Comparison of ENCODE assay signal across 17 cellular contexts in the genomic region with DNA sequence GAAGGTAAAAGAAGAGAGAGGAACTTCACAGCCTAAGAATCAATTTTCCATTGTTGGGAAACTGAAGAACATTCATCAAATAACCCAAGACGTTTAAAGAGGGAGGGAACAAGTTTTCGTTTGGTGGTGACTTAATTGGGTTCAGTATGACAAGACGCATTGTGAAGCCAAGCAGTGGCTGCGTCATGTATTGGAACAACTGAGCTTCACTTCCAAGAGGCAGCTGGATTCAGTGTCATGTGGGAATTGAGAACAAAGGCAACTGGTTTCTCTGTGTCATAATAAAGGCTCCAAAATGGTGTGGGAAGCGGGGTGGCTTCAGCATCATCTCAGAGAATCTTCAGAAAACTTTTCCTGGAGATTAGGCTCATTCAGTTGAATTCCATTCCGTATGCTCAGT. TPM values are rescaled to one million over a fixed set of nuclear protein-coding genes. Genes with fewer than 3 reads are reported as not detected.
DNase-seq lines count a peak whose midpoint lies in the region; ATAC-seq and TF ChIP-seq lines count a peak whose summit lies in the region.
"Had no signal": no experiment of that assay in that cellular context is flagged by ENCODE, and none has a peak within 500 bp of the region (broad histone marks: within the 10 kb centered on the region; RNA-seq: fewer than 3 reads in every experiment).

No MANE protein-coding gene starts in this region.

- H3K9me3 Mint-ChIP-seq in GM23338, result peaks cover 15% of the 10 kb centered on the region; the same call in 2 of the 3 replicates
- H3K9me3 Mint-ChIP-seq: immature natural killer cell had no signal

- no peaks in the 10 kb centered on the region for H3F3A ChIP-seq in GM23338 (replicated peaks; ENCODE audit: low read depth)

- H3K4me3 ChIP-seq in GM23338 (no peak overlapping the region), astrocyte of the spinal cord (ENCODE audit: low read depth, low read length) (no peak overlapping the region)
- H3K4me3 ChIP-seq: esophagus squamous epithelium, GM12878, prostate gland had no signal

- no peaks in the 10 kb centered on the region for H4K20me1 ChIP-seq in GM23338 (replicated peaks; ENCODE audit: insufficient read depth)

- DNase-seq in GM23338 (ENCODE audit: low spot score), result no peak
- peak; percentile 33 for DNase-seq in astrocyte of the spinal cord (ENCODE audit: low read depth, low spot score)
- DNase-seq in left ventricle myocardium superior, result no peak
- DNase-seq in retina, result peak; percentile 19
- no peak for DNase-seq in DMS53 (lab: John Stamatoyannopoulos, UW)
- no peak for DNase-seq in posterior vena cava (ENCODE audit: low spot score)
- DNase-seq: activated CD4-positive, CD25-positive, alpha-beta regulatory T cell; esophagus squamous epithelium; immature natural killer cell; NCI-H1092; SW 1271 had no signal

- H3K27me3 ChIP-seq in GM23338 (ENCODE audit: insufficient read depth), result no peaks in the 10 kb centered on the region
- H3K27me3 ChIP-seq: esophagus squamous epithelium had no signal

- H3K9me2 ChIP-seq in GM23338 (ENCODE audit: insufficient read depth), result no peaks in the 10 kb centered on the region

- no peaks in the 10 kb centered on the region for H3K4me1 Mint-ChIP-seq in GM23338
- H3K4me1 Mint-ChIP-seq: immature natural killer cell had no signal

- no peaks in the 10 kb centered on the region for H3K27me3 Mint-ChIP-seq in GM23338 (ENCODE audit: insufficient read depth, low read depth, poor library complexity)

- H3K79me2 ChIP-seq in GM23338 (replicated peaks; ENCODE audit: insufficient read depth), result no peaks in the 10 kb centered on the region

- no peak overlapping the region for H3K4me3 Mint-ChIP-seq in GM23338
- H3K4me3 Mint-ChIP-seq: activated naive CD8-positive, alpha-beta T cell; immature natural killer cell had no signal

- peak overlapping the region; percentile 85 for H2AFZ ChIP-seq in GM23338

- no peaks in the 10 kb centered on the region for H3K4me1 ChIP-seq in GM23338 (ENCODE audit: insufficient read depth)
- H3K4me1 ChIP-seq: esophagus squamous epithelium, prostate gland had no signal

- in situ Hi-C loops in astrocyte of the spinal cord (cut with HindIII; ENCODE audit: low sequenced_read_pairs), result no loop called here

- ATAC-seq in GM23338, result no peak
- ATAC-seq in left ventricle myocardium superior, result peak; percentile 70
- ATAC-seq in GM21576 (IDR thresholded peaks at IDR 0.05; ENCODE audit: unreplicated experiment), result no peak
- ATAC-seq in HG03521 (IDR thresholded peaks at IDR 0.05; ENCODE audit: unreplicated experiment), result no peak
- ATAC-seq: GM12878 had no signal

- TF ChIP-seq CTCF in GM23338 (conservative IDR thresholded peaks at IDR 0.05; ENCODE audit: low read depth in 2 of 2) (no peak), astrocyte of the spinal cord (IDR thresholded peaks at IDR 0.05; ENCODE audit: low read depth, low read length) (no peak)

- H3K36me3 Mint-ChIP-seq in GM23338 (ENCODE audit: low read depth), result no peaks in the 10 kb centered on the region
- H3K36me3 Mint-ChIP-seq: activated naive CD8-positive, alpha-beta T cell; immature natural killer cell had no signal

- no peak overlapping the region for H3K27ac Mint-ChIP-seq in GM23338
- H3K27ac Mint-ChIP-seq: activated naive CD8-positive, alpha-beta T cell; immature natural killer cell had no signal

- H3K27ac ChIP-seq in GM23338 (ENCODE audit: low read depth), result no peak overlapping the region
- H3K27ac ChIP-seq: C4-2B, esophagus squamous epithelium, prostate gland had no signal

- intact Hi-C loops in left ventricle myocardium superior (cut with micrococcal nuclease) (no loop called here), posterior vena cava (cut with DNase I) (no loop called here)

- H3K36me3 ChIP-seq in GM23338 (ENCODE audit: insufficient read depth), result no peaks in the 10 kb centered on the region
- H3K36me3 ChIP-seq: esophagus squamous epithelium, prostate gland had no signal

- no peak overlapping the region for H3K4me2 ChIP-seq in GM23338

TF ChIP-seq in GM23338, 12 proteins besides CTCF, POLR2A, EP300 and RAD21:
- TF ChIP-seq POLR2AphosphoS5 (IDR thresholded peaks at IDR 0.05; ENCODE audit: low read depth) (no peak), CREB1 (CRISPR knock-in tag; IDR thresholded peaks at IDR 0.05; ENCODE audit: low read depth) (no peak), ZNF331 (CRISPR knock-in tag; IDR thresholded peaks at IDR 0.05; ENCODE audit: low read depth) (no peak), EZH2 (IDR thresholded peaks at IDR 0.05; ENCODE audit: low read depth, unreplicated experiment) (no peak), STAT1 (IDR thresholded peaks at IDR 0.05; ENCODE audit: unreplicated experiment) (no peak), ZNF114 (CRISPR knock-in tag; IDR thresholded peaks at IDR 0.05) (no peak)
- TF ChIP-seq, protein P1, sequence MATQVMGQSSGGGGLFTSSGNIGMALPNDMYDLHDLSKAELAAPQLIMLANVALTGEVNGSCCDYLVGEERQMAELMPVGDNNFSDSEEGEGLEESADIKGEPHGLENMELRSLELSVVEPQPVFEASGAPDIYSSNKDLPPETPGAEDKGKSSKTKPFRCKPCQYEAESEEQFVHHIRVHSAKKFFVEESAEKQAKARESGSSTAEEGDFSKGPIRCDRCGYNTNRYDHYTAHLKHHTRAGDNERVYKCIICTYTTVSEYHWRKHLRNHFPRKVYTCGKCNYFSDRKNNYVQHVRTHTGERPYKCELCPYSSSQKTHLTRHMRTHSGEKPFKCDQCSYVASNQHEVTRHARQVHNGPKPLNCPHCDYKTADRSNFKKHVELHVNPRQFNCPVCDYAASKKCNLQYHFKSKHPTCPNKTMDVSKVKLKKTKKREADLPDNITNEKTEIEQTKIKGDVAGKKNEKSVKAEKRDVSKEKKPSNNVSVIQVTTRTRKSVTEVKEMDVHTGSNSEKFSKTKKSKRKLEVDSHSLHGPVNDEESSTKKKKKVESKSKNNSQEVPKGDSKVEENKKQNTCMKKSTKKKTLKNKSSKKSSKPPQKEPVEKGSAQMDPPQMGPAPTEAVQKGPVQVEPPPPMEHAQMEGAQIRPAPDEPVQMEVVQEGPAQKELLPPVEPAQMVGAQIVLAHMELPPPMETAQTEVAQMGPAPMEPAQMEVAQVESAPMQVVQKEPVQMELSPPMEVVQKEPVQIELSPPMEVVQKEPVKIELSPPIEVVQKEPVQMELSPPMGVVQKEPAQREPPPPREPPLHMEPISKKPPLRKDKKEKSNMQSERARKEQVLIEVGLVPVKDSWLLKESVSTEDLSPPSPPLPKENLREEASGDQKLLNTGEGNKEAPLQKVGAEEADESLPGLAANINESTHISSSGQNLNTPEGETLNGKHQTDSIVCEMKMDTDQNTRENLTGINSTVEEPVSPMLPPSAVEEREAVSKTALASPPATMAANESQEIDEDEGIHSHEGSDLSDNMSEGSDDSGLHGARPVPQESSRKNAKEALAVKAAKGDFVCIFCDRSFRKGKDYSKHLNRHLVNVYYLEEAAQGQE (IDR thresholded peaks at IDR 0.05; ENCODE audit: unreplicated experiment), result no peak
- TF ChIP-seq, protein P2, sequence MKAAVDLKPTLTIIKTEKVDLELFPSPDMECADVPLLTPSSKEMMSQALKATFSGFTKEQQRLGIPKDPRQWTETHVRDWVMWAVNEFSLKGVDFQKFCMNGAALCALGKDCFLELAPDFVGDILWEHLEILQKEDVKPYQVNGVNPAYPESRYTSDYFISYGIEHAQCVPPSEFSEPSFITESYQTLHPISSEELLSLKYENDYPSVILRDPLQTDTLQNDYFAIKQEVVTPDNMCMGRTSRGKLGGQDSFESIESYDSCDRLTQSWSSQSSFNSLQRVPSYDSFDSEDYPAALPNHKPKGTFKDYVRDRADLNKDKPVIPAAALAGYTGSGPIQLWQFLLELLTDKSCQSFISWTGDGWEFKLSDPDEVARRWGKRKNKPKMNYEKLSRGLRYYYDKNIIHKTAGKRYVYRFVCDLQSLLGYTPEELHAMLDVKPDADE (IDR thresholded peaks at IDR 0.05), result no peak

RNA-seq across cellular contexts. Expression of a gene that starts 29.8 kb away (rescaled TPM):
- 21.6 and 24.5 TPM in 2 replicates for total RNA-seq in GM23338 (2014; rRNA removed; shearing (Covaris generic))
- polyA plus RNA-seq in GM23338 (2016; fragmentation: Nextera tagmentation; extraction: Ambion mirVana), result 4.7 and 6.8 TPM in 2 replicates
- total RNA-seq in left ventricle myocardium superior (23.2 TPM), posterior vena cava (10 to 100 TPM; 25.8 to 27.2 TPM)

Comparison
In these comparisons a context has a peak if more than half of its experiments do, and no peak if none do; other contexts are left out.
1. DNase-seq: peak in astrocyte of the spinal cord (single experiment) and retina (single experiment); none in GM23338 (single experiment), left ventricle myocardium superior (single experiment), DMS53 (single experiment) and posterior vena cava (single experiment).